Comparison of ENCODE assay signal across 26 cellular contexts in genomic region chr4:100295792-100296191, GRCh38.
A peak's percentile ranks its signal among the peaks of the same experiment; 100 is the strongest.
DNase-seq lines count a peak whose midpoint lies in the region; ATAC-seq, FAIRE-seq and TF ChIP-seq lines count a peak whose summit lies in the region.
"Had no signal": no experiment of that assay in that cellular context is flagged by ENCODE, and none has a peak within 500 bp of the region (broad histone marks: within the 10 kb centered on the region; RNA-seq: fewer than 3 reads in every experiment).

No MANE protein-coding gene starts in this region.

- POLR2A ChIA-PET in HepG2 (lab: Yijun Ruan, JAX), result no interaction called here

- CTCF ChIA-PET in HepG2 (lab: Yijun Ruan, JAX; ENCODE audit: low intra/inter-chr PET ratio, low total read pairs), result no interaction called here

- TF ChIP-seq EP300 in HepG2 (IDR thresholded peaks at IDR 0.05; ENCODE audit: low read depth in 2 of 2, low read length in 2 of 2), result no peak
- no peak for TF ChIP-seq EP300 in HepG2 (CRISPR knock-in tag; IDR thresholded peaks at IDR 0.05; ENCODE audit: borderline replicate concordance)

- no peak for TF ChIP-seq RAD21 in HepG2 (CRISPR knock-in tag; IDR thresholded peaks at IDR 0.05)

- BruUV-seq in HepG2 (replicated peaks; lab: Mats Ljungman, UMichigan), result no TSS peak

- TF ChIP-seq POLR2A in HepG2 (IDR thresholded peaks at IDR 0.05; ENCODE audit: insufficient read depth in 1 of 2, low read depth in 2 of 2, low read length in 2 of 2) (no peak), right lobe of liver (IDR thresholded peaks at IDR 0.05) (no peak)

- H4K20me1 ChIP-seq in HepG2 (ENCODE audit: insufficient read depth, low read length), result no peaks in the 10 kb centered on the region

- DNase-seq in HepG2 (ENCODE audit: low spot score), result no peak
- DNase-seq in right lobe of liver, result no peak
- peak; percentile 47 for DNase-seq in astrocyte of the spinal cord (ENCODE audit: low read depth, low spot score)
- DNase-seq in fibroblast of pulmonary artery (ENCODE audit: low read depth), result peak; percentile 62
- DNase-seq in SK-N-DZ (ENCODE audit: low spot score), result no peak
- no peak for DNase-seq in activated naive CD4-positive, alpha-beta T cell (lab: John Stamatoyannopoulos, UW)
- DNase-seq in WERI-Rb-1, result no peak
- no peak for DNase-seq in AG20443 (ENCODE audit: low spot score)
- DNase-seq: activated CD4-positive, alpha-beta T cell treated with anti-CD3 and anti-CD28 coated beads for 4 hours; C1 segment of cervical spinal cord; effector CD8-positive, alpha-beta T cell; HFFc6; left cardiac atrium; midbrain; NCI-H1092; NCI-H2029 treated with DMSO at 0.1 percent for 48 hours; NCI-H510A treated with DMSO at 0.1 percent for 48 hours; nephron progenitor cell; posterior cingulate gyrus; stimulated activated CD4-positive, alpha-beta T cell treated with anti-CD3 and anti-CD28 coated beads, Interleukin-4, amount 100 ng/mL, for 1 hour; uterus had no signal

- H3K4me2 ChIP-seq in HepG2 (ENCODE audit: low read depth, low read length), result no peak overlapping the region
- H3K4me2 ChIP-seq: A549 had no signal

- WGBS in HepG2 (ENCODE audit: low lambda C conversion rate), result 0% methylated on average over 1 of the region's 2 CpGs
- WGBS in right lobe of liver (ENCODE audit: insufficient coverage, low coverage, low lambda C conversion rate, missing lambda C conversion rate), result 51% methylated on average over 2 of the region's 2 CpGs

- H3K79me2 ChIP-seq in HepG2 (ENCODE audit: insufficient read depth, low read length), result no peaks in the 10 kb centered on the region

- ATAC-seq in HepG2 (no peak), right lobe of liver (no peak)
- ATAC-seq: A549, K562, left cardiac atrium had no signal

- H3K4me1 ChIP-seq in HepG2 (ENCODE audit: insufficient read depth, low read length), result no peaks in the 10 kb centered on the region
- no peaks in the 10 kb centered on the region for H3K4me1 ChIP-seq in right lobe of liver
- H3K4me1 ChIP-seq: A549, uterus had no signal

- H3K9ac ChIP-seq in HepG2 (ENCODE audit: insufficient read depth, low read depth, low read length), result no peak overlapping the region

- H3K36me3 ChIP-seq in HepG2 (replicated peaks in 1 of 2; ENCODE audit: control insufficient read depth in 1 of 2, insufficient read depth in 2 of 2, low read length in 2 of 2) (no peaks in the 10 kb centered on the region), right lobe of liver (no peaks in the 10 kb centered on the region), WERI-Rb-1 (no peaks in the 10 kb centered on the region)
- H3K36me3 ChIP-seq: uterus had no signal

- intact Hi-C loops in HepG2 (cut with micrococcal nuclease; ENCODE audit: unreplicated experiment), result no loop called here
- intact Hi-C loops in right lobe of liver (cut with DNase I), result no loop called here

- no peak overlapping the region for H2AFZ ChIP-seq in HepG2 (ENCODE audit: low read length)

- FAIRE-seq in HepG2 (lab: Jason Lieb, UNC), result no peak
- FAIRE-seq: A549, K562, TTC549 had no signal

- H3K27me3 ChIP-seq in HepG2 (ENCODE audit: control insufficient read depth in 1 of 2, insufficient read depth in 2 of 2, low read length in 2 of 2) (no peaks in the 10 kb centered on the region), right lobe of liver (no peaks in the 10 kb centered on the region), WERI-Rb-1 (ENCODE audit: insufficient read depth, low read depth, severe bottlenecking) (no peaks in the 10 kb centered on the region)
- H3K27me3 ChIP-seq: uterus had no signal

- TF ChIP-seq CTCF in HepG2 (CRISPR knock-in tag; IDR thresholded peaks at IDR 0.05) (no peak), right lobe of liver (IDR thresholded peaks at IDR 0.05) (no peak), astrocyte of the spinal cord (IDR thresholded peaks at IDR 0.05; ENCODE audit: low read depth, low read length) (no peak), fibroblast of pulmonary artery (IDR thresholded peaks at IDR 0.05; ENCODE audit: low read length, missing control alignments) (no peak), WERI-Rb-1 (IDR thresholded peaks at IDR 0.05; ENCODE audit: low read depth, low read length) (no peak)

- no peak overlapping the region for H3K27ac ChIP-seq in HepG2 (ENCODE audit: extremely low read length, insufficient read depth, low read length)
- H3K27ac ChIP-seq in right lobe of liver, result no peak overlapping the region
- no peak overlapping the region for H3K27ac ChIP-seq in WERI-Rb-1
- H3K27ac ChIP-seq: A549, RWPE1, uterus had no signal

- no peak overlapping the region for H3K4me3 ChIP-seq in HepG2 (replicated peaks in 1 of 3; ENCODE audit: insufficient read depth in 1 of 3, low read depth in 2 of 3, low read length in 3 of 3)
- H3K4me3 ChIP-seq in right lobe of liver, result no peak overlapping the region
- H3K4me3 ChIP-seq in astrocyte of the spinal cord (ENCODE audit: low read depth, low read length), result no peak overlapping the region
- no peak overlapping the region for H3K4me3 ChIP-seq in fibroblast of pulmonary artery (replicated peaks; ENCODE audit: low read depth, low read length)
- no peak overlapping the region for H3K4me3 ChIP-seq in WERI-Rb-1 (ENCODE audit: low read depth, low read length)
- H3K4me3 ChIP-seq: A549, K562, skin epidermis, uterus had no signal

- in situ Hi-C loops in HepG2 (cut with HindIII; ENCODE audit: extremely low pct_ligation_motif_present, low pct_unique_long_range_greater_than_20kb) (no loop called here), astrocyte of the spinal cord (cut with HindIII; ENCODE audit: low sequenced_read_pairs) (no loop called here)

- no peaks in the 10 kb centered on the region for H3K9me3 ChIP-seq in HepG2 (ENCODE audit: low read length)
- no peaks in the 10 kb centered on the region for H3K9me3 ChIP-seq in right lobe of liver
- H3K9me3 ChIP-seq in WERI-Rb-1 (ENCODE audit: severe bottlenecking), result no peaks in the 10 kb centered on the region
- H3K9me3 ChIP-seq: A549, uterus had no signal

TF ChIP-seq in HepG2, 621 proteins besides CTCF, POLR2A, EP300 and RAD21:
- TF ChIP-seq ESRRA (CRISPR knock-in tag; IDR thresholded peaks at IDR 0.05; ENCODE audit: low read depth), result no peak
- TF ChIP-seq RXRB (CRISPR knock-in tag; IDR thresholded peaks at IDR 0.05; ENCODE audit: borderline replicate concordance), result 0 out of 2 replicates have a peak, but pooled peaks have one; percentile 13

Comparison
In these comparisons a context has a peak if more than half of its experiments do, and no peak if none do; other contexts are left out.
1. DNase-seq: peak in astrocyte of the spinal cord (single experiment) and fibroblast of pulmonary artery (single experiment); none in HepG2 (single experiment), right lobe of liver (0 of 3), SK-N-DZ (single experiment), activated naive CD4-positive, alpha-beta T cell (0 of 4), WERI-Rb-1 (single experiment) and AG20443 (single experiment).